In genomic region chr12:109578330-109578927, GRCh38 we compare ENCODE assay signal across 27 cellular contexts.
"Had no signal": no experiment of that assay in that cellular context is flagged by ENCODE, and none has a peak within 500 bp of the region (broad histone marks: within the 10 kb centered on the region; RNA-seq: fewer than 3 reads in every experiment).

No MANE protein-coding gene starts in this region.

- H3K27ac ChIP-seq: Peyer's patch, SJSA1 had no signal

- ATAC-seq: activated CD8-positive, alpha-beta T cell treated with anti-CD3 and anti-CD28 coated beads, Interleukin-2, amount 10 ng/mL, durations not matched to agents 7 days and 5 days; activated naive CD4-positive, alpha-beta T cell treated with anti-CD3 and anti-CD28 coated beads, Interleukin-2, amount 50 U/mL, for 72 hours; activated naive CD8-positive, alpha-beta T cell treated with anti-CD3 and anti-CD28 coated beads, Interleukin-2, amount 50 U/mL, for 24 hours; SK-N-SH treated with all-trans-retinoic acid at 6 μM for 48 hours; WTC11 had no signal

- H3K4me3 Mint-ChIP-seq: activated CD8-positive, alpha-beta T cell treated with anti-CD3 and anti-CD28 coated beads, Interleukin-2, amount 10 ng/mL, durations not matched to agents 7 days and 5 days; activated naive CD8-positive, alpha-beta T cell treated with anti-CD3 and anti-CD28 coated beads, Interleukin-2, amount 50 U/mL, for 24 hours; activated T-helper 1 cell treated with anti-CD3 and anti-CD28 coated beads, Interleukin-12 subunit alpha, Interleukin-12 subunit beta, Interleukin-2, Interleukin-4 antibody, amounts not matched to agents 30 ng/mL and 10 ng/mL and 1 ng/mL, durations not matched to agents 14 hours and 24 hours and 36 hours; brain; WTC11 had no signal

- H3K27ac Mint-ChIP-seq: activated CD8-positive, alpha-beta T cell treated with anti-CD3 and anti-CD28 coated beads, Interleukin-2, amount 10 ng/mL, durations not matched to agents 7 days and 5 days; activated naive CD4-positive, alpha-beta T cell treated with anti-CD3 and anti-CD28 coated beads, Interleukin-2, amount 50 U/mL, for 72 hours; activated naive CD8-positive, alpha-beta T cell treated with anti-CD3 and anti-CD28 coated beads, Interleukin-2, amount 50 U/mL, for 24 hours; activated T-helper 1 cell treated with anti-CD3 and anti-CD28 coated beads, Interleukin-12 subunit alpha, Interleukin-12 subunit beta, Interleukin-2, Interleukin-4 antibody, amounts not matched to agents 30 ng/mL and 10 ng/mL and 1 ng/mL, durations not matched to agents 14 hours and 24 hours and 36 hours; brain; WTC11 had no signal

- H3K4me3 ChIP-seq: MG63, Peyer's patch, SJSA1 had no signal

- DNase-seq: activated CD4-positive, alpha-beta T cell treated with anti-CD3 and anti-CD28 coated beads for 48 hours; activated CD4-positive, alpha-beta T cell treated with anti-CD3 and anti-CD28 coated beads, Interleukin-2, amount 50 U/mL, for 4 hours; activated CD4-positive, CD25-positive, alpha-beta regulatory T cell treated with anti-CD3 and anti-CD28 coated beads, Interleukin-2, amount 50 U/mL, for 72 hours; activated CD8-positive, alpha-beta memory T cell treated with anti-CD3 and anti-CD28 coated beads, Interleukin-2, amount 50 U/mL, for 48 hours; activated CD8-positive, alpha-beta T cell treated with anti-CD3 and anti-CD28 coated beads, Interleukin-2, amount 10 ng/mL, durations not matched to agents 7 days and 5 days; activated effector memory CD4-positive, alpha-beta T cell treated with Interleukin-2 at 50 U/mL for 16 hours; activated naive CD4-positive, alpha-beta T cell treated with Interleukin-2 at 50 U/mL for 16 hours; activated naive CD8-positive, alpha-beta T cell treated with anti-CD3 and anti-CD28 coated beads, Interleukin-2, amount 50 U/mL, for 24 hours; activated T-cell treated with anti-CD3 and anti-CD28 coated beads, Interleukin-2, amount 50 U/mL, for 1 hour; amniotic stem cell; MG63; NCI-H1105; NCI-H1436; NCI-H187; NCI-H2081; NCI-H510A treated with DMSO at 0.1 percent for 48 hours; NCI-H69; NK-92 treated with Interleukin-12 subunit alpha and Interleukin-12 subunit beta, amount 100 ng/mL, for 24 hours; Peyer's patch; SHP77; SW 1271 had no signal

- H3K9me3 ChIP-seq: MG63, Peyer's patch, SJSA1 had no signal

- H3K27me3 ChIP-seq: MG63, Peyer's patch, SJSA1 had no signal

- H3K27me3 Mint-ChIP-seq: activated naive CD8-positive, alpha-beta T cell treated with anti-CD3 and anti-CD28 coated beads, Interleukin-2, amount 50 U/mL, for 24 hours had no signal

- H3K9me3 Mint-ChIP-seq: activated naive CD4-positive, alpha-beta T cell treated with anti-CD3 and anti-CD28 coated beads, Interleukin-2, amount 50 U/mL, for 72 hours; activated naive CD8-positive, alpha-beta T cell treated with anti-CD3 and anti-CD28 coated beads, Interleukin-2, amount 50 U/mL, for 24 hours; activated T-helper 1 cell treated with anti-CD3 and anti-CD28 coated beads, Interleukin-12 subunit alpha, Interleukin-12 subunit beta, Interleukin-2, Interleukin-4 antibody, amounts not matched to agents 30 ng/mL and 10 ng/mL and 1 ng/mL, durations not matched to agents 14 hours and 24 hours and 36 hours; WTC11 had no signal
